ENCODE assay signal across 21 cellular contexts in genomic region chr7:139711991-139712753, GRCh38.
DNase-seq lines count a peak whose midpoint lies in the region; ATAC-seq and TF ChIP-seq lines count a peak whose summit lies in the region.
"Had no signal": no experiment of that assay in that cellular context is flagged by ENCODE, and none has a peak within 500 bp of the region (broad histone marks: within the 10 kb centered on the region; RNA-seq: fewer than 3 reads in every experiment).

No MANE protein-coding gene starts in this region.

- no peak for TF ChIP-seq RAD21 in IMR-90 (IDR thresholded peaks at IDR 0.05; ENCODE audit: low read length)

- H2AFZ ChIP-seq in IMR-90 (replicated peaks; ENCODE audit: low read length, poor library complexity) (no peak overlapping the region), neural progenitor cell (replicated peaks) (no peak overlapping the region)

- no peak overlapping the region for H3K4me3 Mint-ChIP-seq in endodermal cell
- H3K4me3 Mint-ChIP-seq in neural progenitor cell: no peak overlapping the region
- no peak overlapping the region for H3K4me3 Mint-ChIP-seq in activated CD8-positive, alpha-beta memory T cell treated with anti-CD3 and anti-CD28 coated beads, Interleukin-2, amount 10 ng/mL, durations not matched to agents 7 days and 5 days
- H3K4me3 Mint-ChIP-seq: activated CD4-positive, alpha-beta T cell treated with anti-CD3 and anti-CD28 coated beads, Interleukin-2, amount 10 ng/mL, durations not matched to agents 7 days and 5 days; activated naive CD4-positive, alpha-beta T cell treated with anti-CD3 and anti-CD28 coated beads for 36 hours had no signal

- H3K23ac ChIP-seq in IMR-90 (ENCODE audit: low read depth, low read length): no peak overlapping the region

- H4K5ac ChIP-seq in IMR-90 (ENCODE audit: low read depth, low read length): no peak overlapping the region

- peak overlapping the region; percentile 25 for H2AK9ac ChIP-seq in IMR-90 (replicated peaks; ENCODE audit: low read depth, low read length, poor library complexity)

- no peaks in the 10 kb centered on the region for H3K9me3 ChIP-seq in BLaER1
- no peaks in the 10 kb centered on the region for H3K9me3 ChIP-seq in IMR-90 (ENCODE audit: control insufficient read depth, insufficient read depth, low read length)
- H3K9me3 ChIP-seq in endodermal cell (ENCODE audit: control insufficient read depth, low read length): no peaks in the 10 kb centered on the region
- no peaks in the 10 kb centered on the region for H3K9me3 ChIP-seq in neural progenitor cell (ENCODE audit: low read depth)
- H3K9me3 ChIP-seq: left lung, SK-N-SH, testis had no signal

- no peak overlapping the region for H2BK15ac ChIP-seq in IMR-90 (ENCODE audit: low read depth, low read length)

- dilution Hi-C loops in IMR-90 (cut with HindIII; ENCODE audit: low sequenced_read_pairs, unreplicated experiment): no loop called here

- H2BK120ac ChIP-seq in IMR-90 (ENCODE audit: low read depth, low read length): no peak overlapping the region

- H3K36me3 Mint-ChIP-seq in endodermal cell (ENCODE audit: low read depth) (peaks cover 59% of the 10 kb centered on the region), neural progenitor cell (peaks cover 40% of the 10 kb centered on the region)
- H3K36me3 Mint-ChIP-seq in activated CD8-positive, alpha-beta memory T cell treated with anti-CD3 and anti-CD28 coated beads, Interleukin-2, amount 10 ng/mL, durations not matched to agents 7 days and 5 days: peaks cover 30% of the 10 kb centered on the region

- H4K8ac ChIP-seq in IMR-90 (ENCODE audit: low read depth in 2 of 2, low read length in 2 of 2): no peak overlapping the region

- H3K14ac ChIP-seq in IMR-90 (replicated peaks; ENCODE audit: low read depth, low read length): no peak overlapping the region

- H2BK5ac ChIP-seq in IMR-90 (ENCODE audit: low read depth, low read length, poor library complexity, severe bottlenecking): no peak overlapping the region

- H3K4me2 ChIP-seq in BLaER1 (peak overlapping the region; percentile 90; the same call in 1 of the 2 replicates), IMR-90 (ENCODE audit: low read depth, low read length) (no peak overlapping the region), neural progenitor cell (peak overlapping the region; percentile 45)
- H3K4me2 ChIP-seq: SK-N-SH had no signal

- BruUV-seq in IMR-90 (replicated peaks; lab: Mats Ljungman, UMichigan): no TSS peak

- DNase-seq in IMR-90 (no peak), endodermal cell (peak; percentile 79), neural progenitor cell (ENCODE audit: low spot score) (peak; percentile 58)
- DNase-seq in activated CD8-positive, alpha-beta memory T cell treated with anti-CD3 and anti-CD28 coated beads, Interleukin-2, amount 10 ng/mL, durations not matched to agents 7 days and 5 days: no peak
- DNase-seq: activated CD4-positive, alpha-beta T cell treated with anti-CD3 and anti-CD28 coated beads, Interleukin-2, amount 10 ng/mL, durations not matched to agents 7 days and 5 days; activated naive CD4-positive, alpha-beta T cell treated with anti-CD3 and anti-CD28 coated beads for 36 hours; activated T-cell treated with anti-CD3 and anti-CD28 coated beads for 4 hours; GDM1; H7; left lung; NCI-H1694 treated with DMSO at 0.1 percent for 48 hours; NCI-H524 treated with DMSO at 0.1 percent for 48 hours; OCI-M1; right cardiac atrium; SK-N-SH; stimulated activated CD4-positive, alpha-beta T cell treated with anti-CD3 and anti-CD28 coated beads, Interleukin-2, amount 100 ng/mL, for 24 hours; testis had no signal

- CTCF ChIA-PET in IMR-90 (lab: Yijun Ruan, JAX): no interaction called here
- CTCF ChIA-PET in activated CD8-positive, alpha-beta memory T cell treated with anti-CD3 and anti-CD28 coated beads, Interleukin-2, amount 10 ng/mL, durations not matched to agents 7 days and 5 days (lab: Charles Lee): no interaction called here

- no peaks in the 10 kb centered on the region for H3K27me3 ChIP-seq in BLaER1
- no peaks in the 10 kb centered on the region for H3K27me3 ChIP-seq in IMR-90 (ENCODE audit: control insufficient read depth, insufficient read depth, low read length)
- H3K27me3 ChIP-seq in endodermal cell (ENCODE audit: control insufficient read depth, insufficient read depth, low read length, poor library complexity, severe bottlenecking): no peaks in the 10 kb centered on the region
- no peaks in the 10 kb centered on the region for H3K27me3 ChIP-seq in neural progenitor cell
- H3K27me3 ChIP-seq: left lung, testis had no signal

- H3K4ac ChIP-seq in IMR-90 (ENCODE audit: low read depth, low read length): no peak overlapping the region

- POLR2A ChIA-PET in IMR-90 (lab: Charles Lee; ENCODE audit: unreplicated experiment): no interaction called here

- ATAC-seq in IMR-90 (ENCODE audit: low read depth) (no peak), GM21717 (IDR thresholded peaks at IDR 0.05; ENCODE audit: unreplicated experiment) (no peak), HG02678 (IDR thresholded peaks at IDR 0.05; ENCODE audit: unreplicated experiment) (no peak), HG03442 (IDR thresholded peaks at IDR 0.05; ENCODE audit: unreplicated experiment) (no peak)
- no peak for ATAC-seq in activated CD8-positive, alpha-beta memory T cell treated with anti-CD3 and anti-CD28 coated beads, Interleukin-2, amount 10 ng/mL, durations not matched to agents 7 days and 5 days
- ATAC-seq: left lung, right cardiac atrium had no signal

- H3K56ac ChIP-seq in IMR-90 (ENCODE audit: extremely low read depth, insufficient read depth, low read length): no peak overlapping the region

- H3K36me3 ChIP-seq in BLaER1: peaks cover 55% of the 10 kb centered on the region
- H3K36me3 ChIP-seq in IMR-90 (ENCODE audit: control insufficient read depth, insufficient read depth, low read length): peaks cover 71% of the 10 kb centered on the region
- peaks cover 79% of the 10 kb centered on the region for H3K36me3 ChIP-seq in endodermal cell (ENCODE audit: control insufficient read depth, insufficient read depth, low read length)
- H3K36me3 ChIP-seq in neural progenitor cell: no peaks in the 10 kb centered on the region

- H3K4me1 Mint-ChIP-seq in endodermal cell (peaks cover 28% of the 10 kb centered on the region), neural progenitor cell (peaks cover 28% of the 10 kb centered on the region)
- H3K4me1 Mint-ChIP-seq in activated CD8-positive, alpha-beta memory T cell treated with anti-CD3 and anti-CD28 coated beads, Interleukin-2, amount 10 ng/mL, durations not matched to agents 7 days and 5 days: no peaks in the 10 kb centered on the region
- H3K4me1 Mint-ChIP-seq: activated CD4-positive, alpha-beta T cell treated with anti-CD3 and anti-CD28 coated beads, Interleukin-2, amount 10 ng/mL, durations not matched to agents 7 days and 5 days had no signal

- H3K18ac ChIP-seq in IMR-90 (ENCODE audit: low read depth, low read length): no peak overlapping the region

- WGBS in IMR-90 (ENCODE audit: extremely low coverage in 2 of 2, insufficient read length in 1 of 2), 2 experiments: 70% methylated on average over 2 of the region's 11 CpGs; no CpG with 5 or more reads in 1 of the 2 experiments
- 58 to 62% methylated on average over 8 to 11 of the region's 11 CpGs for WGBS in endodermal cell (ENCODE audit: insufficient coverage in 1 of 2, insufficient read length in 1 of 2), 2 experiments

- no peak for TF ChIP-seq POLR2A in IMR-90 (IDR thresholded peaks at IDR 0.05; ENCODE audit: low read depth, low read length)

- H3K27ac ChIP-seq in BLaER1: peak overlapping the region; percentile 95
- no peak overlapping the region for H3K27ac ChIP-seq in IMR-90 (ENCODE audit: insufficient read depth, low read length)
- H3K27ac ChIP-seq in endodermal cell (ENCODE audit: low read depth, low read length): no peak overlapping the region
- peak overlapping the region; percentile 77 for H3K27ac ChIP-seq in neural progenitor cell
- H3K27ac ChIP-seq: testis had no signal

- no peaks in the 10 kb centered on the region for H3K79me2 ChIP-seq in neural progenitor cell (ENCODE audit: low read depth)

- intact Hi-C loops in IMR-90 (cut with micrococcal nuclease): no loop called here

- peak overlapping the region; percentile 39; the same call in 1 of the 2 replicates for H2AK5ac ChIP-seq in IMR-90 (ENCODE audit: low read depth, low read length)

- H3K9me1 ChIP-seq in IMR-90 (ENCODE audit: insufficient read depth, low read length): peaks cover 54% of the 10 kb centered on the region

- H4K20me1 ChIP-seq in BLaER1: peaks cover 17% of the 10 kb centered on the region
- H4K20me1 ChIP-seq in IMR-90 (ENCODE audit: insufficient read depth, low read length): peaks cover 95% of the 10 kb centered on the region
- peaks cover 41% of the 10 kb centered on the region for H4K20me1 ChIP-seq in neural progenitor cell (ENCODE audit: low read depth)

- H3K4me3 ChIP-seq in BLaER1: no peak overlapping the region
- H3K4me3 ChIP-seq in IMR-90 (ENCODE audit: insufficient read depth, low read depth, low read length): no peak overlapping the region
- no peak overlapping the region for H3K4me3 ChIP-seq in endodermal cell (ENCODE audit: low read length)
- H3K4me3 ChIP-seq in neural progenitor cell: no peak overlapping the region
- H3K4me3 ChIP-seq: left lung, testis had no signal

- peaks cover 83% of the 10 kb centered on the region for H3K4me1 ChIP-seq in BLaER1
- H3K4me1 ChIP-seq in IMR-90 (ENCODE audit: control insufficient read depth, insufficient read depth, low read length): peaks cover 5% of the 10 kb centered on the region; the same call in 1 of the 2 replicates
- peaks cover 8% of the 10 kb centered on the region for H3K4me1 ChIP-seq in endodermal cell (ENCODE audit: control insufficient read depth, insufficient read depth, low read length)
- peaks cover 34% of the 10 kb centered on the region for H3K4me1 ChIP-seq in neural progenitor cell
- H3K4me1 ChIP-seq: testis had no signal

- no peak for TF ChIP-seq CTCF in IMR-90 (conservative IDR thresholded peaks at IDR 0.05; ENCODE audit: low read depth, low read length)
- no peak for TF ChIP-seq CTCF in endodermal cell (conservative IDR thresholded peaks at IDR 0.05)
- no peak for TF ChIP-seq CTCF in neural progenitor cell (IDR thresholded peaks at IDR 0.05)

- H3K27ac Mint-ChIP-seq in endodermal cell: peak overlapping the region; percentile 65
- peak overlapping the region; percentile 31 for H3K27ac Mint-ChIP-seq in neural progenitor cell
- H3K27ac Mint-ChIP-seq in activated CD8-positive, alpha-beta memory T cell treated with anti-CD3 and anti-CD28 coated beads, Interleukin-2, amount 10 ng/mL, durations not matched to agents 7 days and 5 days: no peak overlapping the region
- H3K27ac Mint-ChIP-seq: activated CD4-positive, alpha-beta T cell treated with anti-CD3 and anti-CD28 coated beads, Interleukin-2, amount 10 ng/mL, durations not matched to agents 7 days and 5 days; activated naive CD4-positive, alpha-beta T cell treated with anti-CD3 and anti-CD28 coated beads for 36 hours had no signal

- no peaks in the 10 kb centered on the region for H3K27me3 Mint-ChIP-seq in endodermal cell (ENCODE audit: insufficient read depth)
- H3K27me3 Mint-ChIP-seq in neural progenitor cell (ENCODE audit: insufficient read depth, low read depth): no peaks in the 10 kb centered on the region
- no peaks in the 10 kb centered on the region for H3K27me3 Mint-ChIP-seq in activated CD8-positive, alpha-beta memory T cell treated with anti-CD3 and anti-CD28 coated beads, Interleukin-2, amount 10 ng/mL, durations not matched to agents 7 days and 5 days
- H3K27me3 Mint-ChIP-seq: activated CD4-positive, alpha-beta T cell treated with anti-CD3 and anti-CD28 coated beads, Interleukin-2, amount 10 ng/mL, durations not matched to agents 7 days and 5 days had no signal

- H3K9ac ChIP-seq in BLaER1: 0 out of 2 replicates have a peak overlapping the region, but pooled peaks have one; percentile 20
- no peak overlapping the region for H3K9ac ChIP-seq in IMR-90 (ENCODE audit: low read depth, low read length)
- H3K9ac ChIP-seq in endodermal cell (ENCODE audit: extremely low read depth, low read length, poor library complexity, severe bottlenecking): no peak overlapping the region
- H3K9ac ChIP-seq in neural progenitor cell: no peak overlapping the region
- H3K9ac ChIP-seq: SK-N-SH had no signal

- H3K79me1 ChIP-seq in IMR-90 (ENCODE audit: low read depth in 1 of 2, low read length in 2 of 2): peaks cover 53 to 94% of the 10 kb centered on the region in 2 experiments

- H3K9me3 Mint-ChIP-seq in endodermal cell: no peaks in the 10 kb centered on the region
- H3K9me3 Mint-ChIP-seq in neural progenitor cell: no peaks in the 10 kb centered on the region
- H3K9me3 Mint-ChIP-seq in activated CD8-positive, alpha-beta memory T cell treated with anti-CD3 and anti-CD28 coated beads, Interleukin-2, amount 10 ng/mL, durations not matched to agents 7 days and 5 days (ENCODE audit: low read depth): no peaks in the 10 kb centered on the region
- H3K9me3 Mint-ChIP-seq: activated CD4-positive, alpha-beta T cell treated with anti-CD3 and anti-CD28 coated beads, Interleukin-2, amount 10 ng/mL, durations not matched to agents 7 days and 5 days; activated naive CD4-positive, alpha-beta T cell treated with anti-CD3 and anti-CD28 coated beads for 36 hours had no signal

- in situ Hi-C loops in IMR-90 (cut with MboI; ENCODE audit: low sequenced_read_pairs): no loop called here

- H2BK20ac ChIP-seq in IMR-90 (ENCODE audit: low read depth, low read length): no peak overlapping the region

- no peak overlapping the region for H4K91ac ChIP-seq in IMR-90 (ENCODE audit: insufficient read depth, low read depth, low read length)

- peaks cover 19% of the 10 kb centered on the region for H3F3A ChIP-seq in neural progenitor cell (ENCODE audit: low read depth)

Comparison
In these comparisons a context has a peak if more than half of its experiments do, and no peak if none do; other contexts are left out.
1. H3K27ac ChIP-seq: peak in BLaER1 (single experiment) and neural progenitor cell (single experiment); none in IMR-90 (single experiment) and endodermal cell (single experiment).
2. DNase-seq: peak in endodermal cell (single experiment) and neural progenitor cell (single experiment); none in IMR-90 (single experiment) and activated CD8-positive, alpha-beta memory T cell treated with anti-CD3 and anti-CD28 coated beads, Interleukin-2, amount 10 ng/mL, durations not matched to agents 7 days and 5 days (single experiment).